Comparison of ENCODE assay signal across 8 cellular contexts in the genomic region with DNA sequence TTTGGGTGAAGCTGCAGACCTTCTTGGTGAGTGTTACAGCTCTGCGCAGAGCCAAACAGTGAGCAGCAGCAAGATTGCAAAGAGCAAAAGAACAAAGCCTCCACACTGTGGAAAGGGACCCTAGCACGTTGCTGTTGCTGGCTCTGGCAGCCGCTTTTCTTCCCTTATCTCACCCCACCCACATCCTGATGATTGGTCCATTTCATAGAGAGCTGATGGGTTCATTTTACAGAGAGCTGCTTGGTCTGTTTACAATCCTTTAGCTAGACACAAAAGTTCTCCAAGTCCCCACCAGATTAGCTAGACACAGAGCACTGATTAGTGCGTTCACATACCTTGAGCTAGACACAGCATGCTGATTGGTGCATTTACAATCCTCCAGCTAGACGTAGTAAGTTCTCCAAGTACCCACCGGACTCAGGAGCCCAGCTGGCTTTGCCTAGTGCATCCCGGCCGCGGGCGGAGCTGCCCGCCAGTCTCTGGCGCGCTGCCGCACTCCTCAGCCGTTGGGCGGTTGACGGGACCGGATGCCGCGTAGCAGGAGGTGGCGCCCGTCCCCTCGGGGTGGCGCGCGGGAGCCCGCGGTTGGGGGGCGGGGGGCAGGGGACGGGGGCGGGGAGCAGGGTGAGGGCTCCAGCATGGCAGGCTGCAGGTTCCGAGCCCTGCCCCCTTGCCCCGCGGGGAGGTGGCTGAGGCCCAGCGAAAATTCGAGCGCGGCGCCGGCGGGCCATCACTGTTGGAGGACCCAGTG.
DNase-seq lines count a peak whose midpoint lies in the region; ATAC-seq and TF ChIP-seq lines count a peak whose summit lies in the region.
"Not testable (repeated sequence)": the region's sequence is repeated elsewhere in the genome, so short reads cannot be mapped to it uniquely, and the experiment has no call there.

No MANE protein-coding gene starts in this region.

- TF ChIP-seq POLR2A in adrenal gland (IDR thresholded peaks at IDR 0.05) = peak in 1 of 2 donors; percentile 47
- TF ChIP-seq POLR2A in gastroesophageal sphincter (IDR thresholded peaks at IDR 0.05) = not testable (repeated sequence)

- not testable (repeated sequence) for H3K27me3 ChIP-seq in ACC112 (ENCODE audit: insufficient read depth, low read length); HUES6 (ENCODE audit: control insufficient read depth, insufficient read depth, low read length); adrenal gland; gastroesophageal sphincter

- H3K4me1 ChIP-seq in ACC112 (ENCODE audit: control insufficient read depth, insufficient read depth, low read length, unreplicated experiment); HUES6 (ENCODE audit: control insufficient read depth, insufficient read depth, low read length); adrenal gland (replicated peaks in 1 of 2); gastroesophageal sphincter: not testable (repeated sequence)

- H3K27ac ChIP-seq in ACC112 (ENCODE audit: low read depth, low read length) = peak overlapping the region; percentile 43
- H3K27ac ChIP-seq in HUES6 (ENCODE audit: low read depth, low read length) = not testable (repeated sequence)
- peak overlapping the region in 4 of 5 donors; percentile 54 to 97 (median 81) for H3K27ac ChIP-seq in adrenal gland
- H3K27ac ChIP-seq in gastroesophageal sphincter = peak overlapping the region; percentile 80 to 96 (median 90)

- WGBS in adrenal gland, 4 donors = 0 to 2% (median 0%) methylated on average over 2 to 23 of the region's 41 CpGs; no CpG with 5 or more reads in 1 of the 4 donors
- WGBS in gastroesophageal sphincter (ENCODE audit: low coverage in 1 of 2), 2 donors = 0% methylated on average over 3 of the region's 41 CpGs; no CpG with 5 or more reads in 1 of the 2 donors

- TF ChIP-seq CTCF in adrenal gland (IDR thresholded peaks at IDR 0.05) = not testable (repeated sequence)
- peak in 1 of 4 experiments; percentile 24 for TF ChIP-seq CTCF in gastroesophageal sphincter (IDR thresholded peaks at IDR 0.05)

- intact Hi-C loops in adrenal gland (cut with DNase I) = not testable (repeated sequence)

- not testable (repeated sequence) for H3K36me3 ChIP-seq in ACC112 (ENCODE audit: insufficient read depth, low read length); HUES6 (ENCODE audit: control insufficient read depth, insufficient read depth, low read length); adrenal gland (replicated peaks in 1 of 2); gastroesophageal sphincter

- H3K79me2 ChIP-seq in ACC112 (ENCODE audit: control insufficient read depth, insufficient read depth, low read length, unreplicated experiment) = not testable (repeated sequence)

- H3K9ac ChIP-seq in HUES6 (ENCODE audit: low read length) = peak overlapping the region; percentile 60

- H3K27me3 Mint-ChIP-seq in naive B cell = not testable (repeated sequence)

- H3K9me3 Mint-ChIP-seq in naive B cell = not testable (repeated sequence)

- TF ChIP-seq EP300 in gastroesophageal sphincter (IDR thresholded peaks at IDR 0.05) = not testable (repeated sequence)

- H3K9me3 ChIP-seq in HUES6 (ENCODE audit: control insufficient read depth, insufficient read depth, low read depth, low read length); adrenal gland (replicated peaks in 1 of 3); gastroesophageal sphincter: not testable (repeated sequence)

- not testable (repeated sequence) for H2AFZ ChIP-seq in ACC112 (ENCODE audit: low read length, unreplicated experiment)

- H3K4me1 Mint-ChIP-seq in naive B cell = peaks cover 0 to 22% (median 3%) of the 10 kb centered on the region in 3 donors

- peak; percentile 58 for DNase-seq in activated CD4-positive, CD25-positive, alpha-beta regulatory T cell treated with anti-CD3 and anti-CD28 coated beads, Interleukin-2, amount 50 U/mL, for 16 hours (ENCODE audit: low read depth, low spot score)
- DNase-seq in adrenal gland (peak; percentile 68 to 81 (median 74)), naive B cell (peak; percentile 82)
- peak; percentile 67 to 79 for DNase-seq in stimulated activated CD4-positive, alpha-beta T cell treated with anti-CD3 and anti-CD28 coated beads, Interleukin-4, amount 100 ng/mL, for 4 hours

- H3K27ac Mint-ChIP-seq in naive B cell = peak overlapping the region; percentile 41 to 97 (median 64)

- peak; percentile 75 for ATAC-seq in GM19025 (IDR thresholded peaks at IDR 0.05; ENCODE audit: low read depth, unreplicated experiment)
- peak; percentile 86 for ATAC-seq in gastroesophageal sphincter
- ATAC-seq in naive B cell (ENCODE audit: low read depth in 2 of 2) = peak; percentile 89 to 90

- peak overlapping the region; percentile 63 for H3K4me3 ChIP-seq in ACC112 (ENCODE audit: low read depth, low read length)
- H3K4me3 ChIP-seq in HUES6 (ENCODE audit: low read depth, low read length) = peak overlapping the region; percentile 51
- H3K4me3 ChIP-seq in adrenal gland = peak overlapping the region in 2 of 4 donors; percentile 22 to 79
- peak overlapping the region; percentile 61 to 75 for H3K4me3 ChIP-seq in gastroesophageal sphincter

- peak overlapping the region; percentile 63 to 95 (median 91) for H3K4me3 Mint-ChIP-seq in naive B cell

- H3K36me3 Mint-ChIP-seq in naive B cell = not testable (repeated sequence)
